In genomic region chr18:10008006-10008647, GRCh38 we compare ENCODE assay signal across 32 cellular contexts.
"Had no signal": no experiment of that assay in that cellular context is flagged by ENCODE, and none has a peak within 500 bp of the region (broad histone marks: within the 10 kb centered on the region; RNA-seq: fewer than 3 reads in every experiment).

No MANE protein-coding gene starts in this region.

- H3K9me3 ChIP-seq: gastrocnemius medialis, mucosa of descending colon, ovary, psoas muscle, suprapubic skin, transverse colon, upper lobe of right lung had no signal

- H3K27ac Mint-ChIP-seq: effector memory CD8-positive, alpha-beta T cell; immature natural killer cell; memory B cell; mesothelial cell of epicardium; naive B cell; natural killer cell treated with Interleukin-12 subunit alpha and Interleukin-12 subunit beta and Interleukin-15 and Interleukin-18, amount 100 ng/mL, for 72 hours had no signal

- H3K27ac ChIP-seq: gastrocnemius medialis, ovary, psoas muscle, suprapubic skin, transverse colon, upper lobe of right lung had no signal

- H3K9me3 Mint-ChIP-seq: effector memory CD8-positive, alpha-beta T cell; immature natural killer cell; memory B cell; mesothelial cell of epicardium; naive B cell; natural killer cell treated with Interleukin-12 subunit alpha and Interleukin-12 subunit beta and Interleukin-15 and Interleukin-18, amount 100 ng/mL, for 72 hours; stimulated activated naive CD8-positive, alpha-beta T cell treated with anti-CD3 and anti-CD28 coated beads, Interleukin-15, amount 100 ng/mL, for 72 hours had no signal

- ATAC-seq: effector memory CD8-positive, alpha-beta T cell; esophagus mucosa; gastrocnemius medialis; mucosa of descending colon; natural killer cell treated with Interleukin-12 subunit alpha and Interleukin-12 subunit beta and Interleukin-15 and Interleukin-18, amount 100 ng/mL, for 72 hours; psoas muscle; right cardiac atrium; stimulated activated naive CD8-positive, alpha-beta T cell treated with anti-CD3 and anti-CD28 coated beads, Interleukin-15, amount 100 ng/mL, for 72 hours; upper lobe of right lung had no signal

- H3K4me3 Mint-ChIP-seq: effector memory CD8-positive, alpha-beta T cell; immature natural killer cell; memory B cell; mesothelial cell of epicardium; naive B cell; natural killer cell treated with Interleukin-12 subunit alpha and Interleukin-12 subunit beta and Interleukin-15 and Interleukin-18, amount 100 ng/mL, for 72 hours; neural crest cell; stimulated activated naive CD8-positive, alpha-beta T cell treated with anti-CD3 and anti-CD28 coated beads, Interleukin-15, amount 100 ng/mL, for 72 hours had no signal

- DNase-seq: cerebellar nuclear complex; cortex of kidney; effector memory CD8-positive, alpha-beta T cell; foreskin fibroblast; gastrocnemius medialis; hypothalamus; immature natural killer cell; islet precursor cell; kidney glomerular epithelial cell; mucosa of descending colon; naive B cell; nucleus accumbens; ovary; posterior cingulate gyrus; psoas muscle; right cardiac atrium; stimulated activated CD4-positive, alpha-beta T cell treated with anti-CD3 and anti-CD28 coated beads, Interleukin-12 subunit alpha, Interleukin-12 subunit beta, amount 100 ng/mL, for 4 hours; stimulated activated CD4-positive, alpha-beta T cell treated with anti-CD3 and anti-CD28 coated beads, Interleukin-1b, Interleukin-23, amount 100 ng/mL, for 48 hours; stimulated activated CD4-positive, alpha-beta T cell treated with anti-CD3 and anti-CD28 coated beads, Interleukin-4, amount 100 ng/mL, for 1 hour; stimulated activated CD8-positive, alpha-beta memory T cell treated with anti-CD3 and anti-CD28 coated beads, Interleukin-4, amount 100 ng/mL, for 48 hours; stimulated activated naive CD4-positive, alpha-beta T cell; stimulated activated naive CD8-positive, alpha-beta T cell treated with anti-CD3 and anti-CD28 coated beads, Interleukin-15, amount 100 ng/mL, for 72 hours; transverse colon; upper lobe of right lung had no signal

- H3K36me3 ChIP-seq: gastrocnemius medialis, ovary, suprapubic skin, transverse colon, upper lobe of right lung had no signal

- H3K27me3 ChIP-seq: gastrocnemius medialis, ovary, suprapubic skin, transverse colon, upper lobe of right lung had no signal

- H3K4me1 Mint-ChIP-seq: immature natural killer cell; memory B cell; stimulated activated naive CD8-positive, alpha-beta T cell treated with anti-CD3 and anti-CD28 coated beads, Interleukin-15, amount 100 ng/mL, for 72 hours had no signal

- H3K36me3 Mint-ChIP-seq: immature natural killer cell; memory B cell; mesothelial cell of epicardium; naive B cell; natural killer cell treated with Interleukin-12 subunit alpha and Interleukin-12 subunit beta and Interleukin-15 and Interleukin-18, amount 100 ng/mL, for 72 hours had no signal

- H3K4me3 ChIP-seq: gastrocnemius medialis, lung, mucosa of descending colon, ovary, psoas muscle, skin epidermis, suprapubic skin, transverse colon, upper lobe of right lung had no signal
